In the genomic region with DNA sequence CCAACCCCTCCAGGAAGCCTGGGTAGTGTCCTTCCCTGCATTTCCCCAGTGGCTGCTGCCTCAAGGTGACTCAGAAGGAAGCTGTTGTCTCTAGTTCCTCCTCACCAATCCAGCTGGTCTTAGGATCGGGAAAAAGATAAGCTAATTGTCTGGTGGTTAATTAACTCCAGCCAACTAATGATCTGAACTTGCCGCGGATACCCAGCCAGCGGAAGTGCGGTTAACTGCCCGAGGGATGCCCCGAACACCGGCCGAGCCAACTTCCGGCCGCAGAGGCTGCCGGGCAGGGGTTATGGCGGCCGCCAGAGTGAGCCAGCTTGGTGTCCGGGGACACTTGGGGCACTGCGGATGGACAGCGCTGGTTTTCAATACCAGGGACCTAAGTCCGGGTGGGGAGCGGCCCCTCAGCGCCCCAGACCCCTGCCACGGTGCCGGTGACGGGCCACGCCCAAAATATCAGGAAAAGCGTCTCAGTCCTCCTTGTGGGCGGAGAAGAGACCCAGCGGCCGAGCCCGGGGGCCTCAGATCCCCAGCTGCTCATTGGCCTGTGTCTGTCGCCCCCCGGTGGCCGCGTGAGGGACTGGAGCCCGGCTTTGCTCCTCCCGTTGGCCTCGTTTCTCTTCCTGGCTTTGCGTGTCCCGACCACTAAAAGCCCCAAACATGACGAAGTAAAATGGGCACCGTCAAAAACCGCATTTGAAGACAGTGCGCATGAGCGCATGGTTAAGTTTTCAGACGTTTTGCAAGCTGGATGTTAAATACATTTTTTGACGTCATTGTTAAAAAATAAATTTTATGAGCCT, we compare ENCODE assay signal across 1 cellular context.
TF ChIP-seq lines count a peak whose summit lies in the region.

No MANE protein-coding gene starts in this region.

TF ChIP-seq in SK-N-SH treated with all-trans-retinoic acid at 6 μM for 48 hours, 23 proteins besides CTCF, POLR2A, EP300 and RAD21 (continued from another document):
- TF ChIP-seq, protein P1, sequence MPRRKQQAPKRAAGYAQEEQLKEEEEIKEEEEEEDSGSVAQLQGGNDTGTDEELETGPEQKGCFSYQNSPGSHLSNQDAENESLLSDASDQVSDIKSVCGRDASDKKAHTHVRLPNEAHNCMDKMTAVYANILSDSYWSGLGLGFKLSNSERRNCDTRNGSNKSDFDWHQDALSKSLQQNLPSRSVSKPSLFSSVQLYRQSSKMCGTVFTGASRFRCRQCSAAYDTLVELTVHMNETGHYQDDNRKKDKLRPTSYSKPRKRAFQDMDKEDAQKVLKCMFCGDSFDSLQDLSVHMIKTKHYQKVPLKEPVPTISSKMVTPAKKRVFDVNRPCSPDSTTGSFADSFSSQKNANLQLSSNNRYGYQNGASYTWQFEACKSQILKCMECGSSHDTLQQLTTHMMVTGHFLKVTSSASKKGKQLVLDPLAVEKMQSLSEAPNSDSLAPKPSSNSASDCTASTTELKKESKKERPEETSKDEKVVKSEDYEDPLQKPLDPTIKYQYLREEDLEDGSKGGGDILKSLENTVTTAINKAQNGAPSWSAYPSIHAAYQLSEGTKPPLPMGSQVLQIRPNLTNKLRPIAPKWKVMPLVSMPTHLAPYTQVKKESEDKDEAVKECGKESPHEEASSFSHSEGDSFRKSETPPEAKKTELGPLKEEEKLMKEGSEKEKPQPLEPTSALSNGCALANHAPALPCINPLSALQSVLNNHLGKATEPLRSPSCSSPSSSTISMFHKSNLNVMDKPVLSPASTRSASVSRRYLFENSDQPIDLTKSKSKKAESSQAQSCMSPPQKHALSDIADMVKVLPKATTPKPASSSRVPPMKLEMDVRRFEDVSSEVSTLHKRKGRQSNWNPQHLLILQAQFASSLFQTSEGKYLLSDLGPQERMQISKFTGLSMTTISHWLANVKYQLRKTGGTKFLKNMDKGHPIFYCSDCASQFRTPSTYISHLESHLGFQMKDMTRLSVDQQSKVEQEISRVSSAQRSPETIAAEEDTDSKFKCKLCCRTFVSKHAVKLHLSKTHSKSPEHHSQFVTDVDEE (CRISPR knock-in tag; IDR thresholded peaks at IDR 0.05) = peak; percentile 60; the same call in 1 of the 2 replicates
- TF ChIP-seq ARNTL (CRISPR knock-in tag; IDR thresholded peaks at IDR 0.05; ENCODE audit: borderline replicate concordance, low read depth) (no peak), TCF4 (CRISPR knock-in tag; IDR thresholded peaks at IDR 0.05; ENCODE audit: borderline replicate concordance) (peak; percentile 39; the same call in 1 of the 2 replicates), TOX (CRISPR knock-in tag; IDR thresholded peaks at IDR 0.05; ENCODE audit: borderline replicate concordance) (0 out of 2 replicates have a peak, but pooled peaks have one; percentile 34), ZFP30 (CRISPR knock-in tag; IDR thresholded peaks at IDR 0.05) (no peak), PPARA (CRISPR knock-in tag; IDR thresholded peaks at IDR 0.05; ENCODE audit: borderline replicate concordance) (no peak), CSDC2 (CRISPR knock-in tag; IDR thresholded peaks at IDR 0.05) (peak; percentile 67)
- TF ChIP-seq, protein P2, sequence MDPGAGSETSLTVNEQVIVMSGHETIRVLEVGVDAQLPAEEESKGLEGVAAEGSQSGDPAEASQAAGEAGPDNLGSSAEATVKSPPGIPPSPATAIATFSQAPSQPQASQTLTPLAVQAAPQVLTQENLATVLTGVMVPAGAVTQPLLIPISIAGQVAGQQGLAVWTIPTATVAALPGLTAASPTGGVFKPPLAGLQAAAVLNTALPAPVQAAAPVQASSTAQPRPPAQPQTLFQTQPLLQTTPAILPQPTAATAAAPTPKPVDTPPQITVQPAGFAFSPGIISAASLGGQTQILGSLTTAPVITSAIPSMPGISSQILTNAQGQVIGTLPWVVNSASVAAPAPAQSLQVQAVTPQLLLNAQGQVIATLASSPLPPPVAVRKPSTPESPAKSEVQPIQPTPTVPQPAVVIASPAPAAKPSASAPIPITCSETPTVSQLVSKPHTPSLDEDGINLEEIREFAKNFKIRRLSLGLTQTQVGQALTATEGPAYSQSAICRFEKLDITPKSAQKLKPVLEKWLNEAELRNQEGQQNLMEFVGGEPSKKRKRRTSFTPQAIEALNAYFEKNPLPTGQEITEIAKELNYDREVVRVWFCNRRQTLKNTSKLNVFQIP (CRISPR knock-in tag; IDR thresholded peaks at IDR 0.05; ENCODE audit: borderline replicate concordance, low read depth) = no peak
- TF ChIP-seq, protein P3, sequence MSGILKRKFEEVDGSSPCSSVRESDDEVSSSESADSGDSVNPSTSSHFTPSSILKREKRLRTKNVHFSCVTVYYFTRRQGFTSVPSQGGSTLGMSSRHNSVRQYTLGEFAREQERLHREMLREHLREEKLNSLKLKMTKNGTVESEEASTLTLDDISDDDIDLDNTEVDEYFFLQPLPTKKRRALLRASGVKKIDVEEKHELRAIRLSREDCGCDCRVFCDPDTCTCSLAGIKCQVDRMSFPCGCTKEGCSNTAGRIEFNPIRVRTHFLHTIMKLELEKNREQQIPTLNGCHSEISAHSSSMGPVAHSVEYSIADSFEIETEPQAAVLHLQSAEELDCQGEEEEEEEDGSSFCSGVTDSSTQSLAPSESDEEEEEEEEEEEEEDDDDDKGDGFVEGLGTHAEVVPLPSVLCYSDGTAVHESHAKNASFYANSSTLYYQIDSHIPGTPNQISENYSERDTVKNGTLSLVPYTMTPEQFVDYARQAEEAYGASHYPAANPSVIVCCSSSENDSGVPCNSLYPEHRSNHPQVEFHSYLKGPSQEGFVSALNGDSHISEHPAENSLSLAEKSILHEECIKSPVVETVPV (CRISPR knock-in tag; IDR thresholded peaks at IDR 0.05) = no peak
